Comparison of ENCODE assay signal across 10 cellular contexts in genomic region chr22:23896166-23896522, GRCh38. TPM values are rescaled to one million over a fixed set of nuclear protein-coding genes. Genes with fewer than 3 reads are reported as not detected.
DNase-seq lines count a peak whose midpoint lies in the region; ATAC-seq and TF ChIP-seq lines count a peak whose summit lies in the region.
"Had no signal": no experiment of that assay in that cellular context is flagged by ENCODE, and none has a peak within 500 bp of the region (broad histone marks: within the 10 kb centered on the region; RNA-seq: fewer than 3 reads in every experiment).

No MANE protein-coding gene starts in this region.

- H3K18ac ChIP-seq in neuronal stem cell (ENCODE audit: low read length) = no peak overlapping the region

- H2BK120ac ChIP-seq in neuronal stem cell (ENCODE audit: low read depth, low read length) = no peak overlapping the region

- H2BK12ac ChIP-seq in neuronal stem cell (ENCODE audit: low read length) = no peak overlapping the region

- peaks cover 6% of the 10 kb centered on the region for H3K79me1 ChIP-seq in neuronal stem cell (ENCODE audit: low read depth, low read length)

- H3K9me3 ChIP-seq in MM.1S (replicated peaks; ENCODE audit: insufficient read depth, low read length) (no peaks in the 10 kb centered on the region), neuronal stem cell (replicated peaks in 1 of 2; ENCODE audit: control insufficient read depth in 2 of 2, insufficient read depth in 1 of 2, low read depth in 1 of 2, low read length in 2 of 2) (peaks cover 7 to 25% of the 10 kb centered on the region in 2 donors)

- H4K91ac ChIP-seq in neuronal stem cell (ENCODE audit: low read depth, low read length, poor library complexity) = no peak overlapping the region

- no peak for ATAC-seq in central memory CD8-positive, alpha-beta T cell (replicated peaks; ENCODE audit: extremely low read depth, poor library complexity, severe bottlenecking)
- no peak for ATAC-seq in GM21447 (IDR thresholded peaks at IDR 0.05; ENCODE audit: unreplicated experiment)

- no peak overlapping the region for H2BK15ac ChIP-seq in neuronal stem cell (ENCODE audit: low read length)

- peak overlapping the region; percentile 50 for H3K27ac Mint-ChIP-seq in Calu3 (ENCODE audit: unreplicated experiment)
- H3K27ac Mint-ChIP-seq in central memory CD8-positive, alpha-beta T cell (ENCODE audit: low read depth) = no peak overlapping the region

- H3K4me1 Mint-ChIP-seq in Calu3 (ENCODE audit: low read depth, unreplicated experiment) = peaks cover 24% of the 10 kb centered on the region
- H3K4me1 Mint-ChIP-seq in central memory CD8-positive, alpha-beta T cell = peaks cover 35% of the 10 kb centered on the region

- no peaks in the 10 kb centered on the region for H3K27me3 ChIP-seq in MM.1S (replicated peaks; ENCODE audit: insufficient read depth, low read length)
- H3K27me3 ChIP-seq in neuronal stem cell (ENCODE audit: control insufficient read depth in 3 of 3, insufficient read depth in 3 of 3, low read depth in 1 of 3, low read length in 3 of 3) = no peaks in the 10 kb centered on the region

- H3K23ac ChIP-seq in neuronal stem cell (ENCODE audit: low read depth, low read length, poor library complexity) = no peak overlapping the region

- DNase-seq in Calu3 (no peak), MM.1S (no peak), neuronal stem cell (ENCODE audit: low spot score) (no peak), NOMO-1 treated with DMSO at 0.1 percent for 48 hours (lab: John Stamatoyannopoulos, UW; ENCODE audit: unreplicated experiment) (no peak), DMS114 treated with DMSO at 0.1 percent for 48 hours (lab: John Stamatoyannopoulos, UW; ENCODE audit: unreplicated experiment) (no peak), NCI-H69 (lab: John Stamatoyannopoulos, UW) (no peak)
- no peak for DNase-seq in central memory CD8-positive, alpha-beta T cell (ENCODE audit: low spot score in 2 of 2)
- DNase-seq: activated effector memory CD4-positive, alpha-beta T cell treated with anti-CD3 and anti-CD28 coated beads, Interleukin-2, amount 50 U/mL, for 16 hours; SHP77 had no signal

- no peaks in the 10 kb centered on the region for H3K9me2 ChIP-seq in MM.1S (replicated peaks; ENCODE audit: insufficient read depth, low read length)

- peaks cover 8% of the 10 kb centered on the region; the same call in 1 of the 2 replicates for H4K20me1 ChIP-seq in MM.1S (ENCODE audit: insufficient read depth, low read length)

- no CpG with 5 or more reads among the region's 5 CpGs for WGBS in neuronal stem cell (ENCODE audit: extremely low coverage in 2 of 2, insufficient read length in 2 of 2, insufficient replicate concordance in 1 of 2), 2 donors

- intact Hi-C loops in Calu3 (cut with micrococcal nuclease; ENCODE audit: unreplicated experiment) = no loop called here

- peaks cover 9% of the 10 kb centered on the region for H3K4me1 ChIP-seq in MM.1S (ENCODE audit: low read length)
- H3K4me1 ChIP-seq in neuronal stem cell (ENCODE audit: control insufficient read depth in 2 of 2, insufficient read depth in 1 of 2, low read depth in 1 of 2, low read length in 2 of 2) = peaks cover 2 to 16% of the 10 kb centered on the region in 2 donors

- H3K4ac ChIP-seq in neuronal stem cell (ENCODE audit: low read length) = no peak overlapping the region

- CTCF ChIA-PET in Calu3 (lab: Charles Lee) = no interaction called here

- H3K9me3 Mint-ChIP-seq in Calu3 (ENCODE audit: low read depth, unreplicated experiment) = peaks cover 6% of the 10 kb centered on the region
- H3K9me3 Mint-ChIP-seq in central memory CD8-positive, alpha-beta T cell = no peaks in the 10 kb centered on the region

- H2AFZ ChIP-seq in MM.1S (ENCODE audit: low read length) (no peak overlapping the region), neuronal stem cell (ENCODE audit: low read length) (no peak overlapping the region)

- H3K4me2 ChIP-seq in MM.1S (ENCODE audit: low read depth, low read length) (peak overlapping the region; percentile 79; the same call in 1 of the 2 replicates), neuronal stem cell (ENCODE audit: insufficient read depth, low read length, poor library complexity, severe bottlenecking) (no peak overlapping the region)

- peaks cover 29% of the 10 kb centered on the region for H3F3A ChIP-seq in MM.1S (ENCODE audit: insufficient read depth, low read length)

- peak overlapping the region; percentile 76 for H2BK5ac ChIP-seq in neuronal stem cell (ENCODE audit: low read length)

- peaks cover 27% of the 10 kb centered on the region for H3K79me2 ChIP-seq in MM.1S (ENCODE audit: low read length)

- TF ChIP-seq CTCF in Calu3 (IDR thresholded peaks at IDR 0.05; ENCODE audit: unreplicated experiment) = no peak
- no peak for TF ChIP-seq CTCF in MM.1S (IDR thresholded peaks at IDR 0.05; ENCODE audit: low read length)

- peak overlapping the region; percentile 92 for H3K4me3 Mint-ChIP-seq in Calu3 (ENCODE audit: low read depth, unreplicated experiment)
- H3K4me3 Mint-ChIP-seq in central memory CD8-positive, alpha-beta T cell = peak overlapping the region; percentile 93

- H2AK5ac ChIP-seq in neuronal stem cell (ENCODE audit: low read depth, low read length) = peak overlapping the region; percentile 20

- BruUV-seq in Calu3 (replicated peaks; lab: Mats Ljungman, UMichigan) = no TSS peak

- peaks cover 64% of the 10 kb centered on the region for H3K36me3 Mint-ChIP-seq in Calu3 (ENCODE audit: insufficient read depth, unreplicated experiment)
- H3K36me3 Mint-ChIP-seq in central memory CD8-positive, alpha-beta T cell (ENCODE audit: insufficient read depth) = peaks cover 16% of the 10 kb centered on the region

- no peak overlapping the region for H3K27ac ChIP-seq in MM.1S (ENCODE audit: low read length)
- H3K27ac ChIP-seq in neuronal stem cell (replicated peaks; ENCODE audit: low read length) = no peak overlapping the region

- H4K8ac ChIP-seq in neuronal stem cell (ENCODE audit: low read depth, low read length) = no peak overlapping the region

- H3K4me3 ChIP-seq in MM.1S (ENCODE audit: low read length) (no peak overlapping the region; the same call in 1 of the 2 replicates), neuronal stem cell (ENCODE audit: low read length in 2 of 2) (no peak overlapping the region)

- peaks cover 7% of the 10 kb centered on the region; the same call in 1 of the 2 replicates for H3K36me3 ChIP-seq in MM.1S (replicated peaks; ENCODE audit: insufficient read depth, low read length)
- H3K36me3 ChIP-seq in neuronal stem cell (replicated peaks in 1 of 2; ENCODE audit: control insufficient read depth in 2 of 2, insufficient read depth in 2 of 2, low read length in 2 of 2) = peaks cover 21 to 29% of the 10 kb centered on the region in 2 donors

- H3K9ac ChIP-seq in MM.1S (ENCODE audit: low read length) (no peak overlapping the region), neuronal stem cell (ENCODE audit: low read depth, low read length, poor library complexity) (peak overlapping the region; percentile 17)

- no peak overlapping the region for H3K14ac ChIP-seq in neuronal stem cell (ENCODE audit: low read length)

- no peaks in the 10 kb centered on the region for H3K27me3 Mint-ChIP-seq in Calu3 (ENCODE audit: unreplicated experiment)
- no peaks in the 10 kb centered on the region for H3K27me3 Mint-ChIP-seq in central memory CD8-positive, alpha-beta T cell

RNA-seq across cellular contexts. Expression of gene MIF, which starts 2.0 kb away (rescaled TPM):
- total RNA-seq in Calu3 (2022) = 669 and 679 TPM in 2 replicates
- 1,002 TPM for polyA plus RNA-seq in neuronal stem cell (2013, experiment 1 of 2)
- 970 TPM for polyA plus RNA-seq in neuronal stem cell (2013, experiment 2 of 2)

RNA-seq across cellular contexts. Expression of gene SLC2A11, which starts 38.5 kb away (rescaled TPM):
- 18.9 and 32.8 TPM in 2 replicates for total RNA-seq in Calu3 (2022)
- polyA plus RNA-seq in neuronal stem cell (2013, experiment 1 of 2) = 11.4 TPM
- 10.5 TPM for polyA plus RNA-seq in neuronal stem cell (2013, experiment 2 of 2)

RNA-seq across cellular contexts. Expression of gene DERL3, which starts 57.3 kb away (rescaled TPM):
- 2.9 and 3.7 TPM in 2 replicates for total RNA-seq in Calu3 (2022)
- polyA plus RNA-seq in neuronal stem cell (2013, experiment 1 of 2) = 4.2 TPM
- polyA plus RNA-seq in neuronal stem cell (2013, experiment 2 of 2) = 4.5 TPM
